Comparison of ENCODE assay signal across 27 cellular contexts in the genomic region with DNA sequence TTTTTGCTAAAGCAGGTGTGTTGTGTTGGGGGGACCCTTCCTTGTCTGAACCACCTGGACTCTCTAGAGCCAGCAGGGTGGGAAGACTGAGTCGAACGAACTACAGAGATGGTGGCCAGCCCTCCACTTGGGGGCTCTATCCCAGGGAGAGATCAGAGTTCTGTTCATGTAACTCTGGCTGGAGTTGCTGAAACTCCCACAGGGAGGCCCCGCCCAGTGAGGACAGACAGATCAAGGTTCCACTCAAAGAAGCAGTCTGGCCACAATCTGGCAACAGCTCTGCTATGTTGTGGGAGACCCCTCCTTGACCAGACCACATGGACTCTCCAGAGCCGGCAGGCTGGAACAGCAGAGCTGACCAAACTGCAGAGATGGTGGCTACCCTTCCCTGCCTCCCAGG. TPM values are rescaled to one million over a fixed set of nuclear protein-coding genes. Genes with fewer than 3 reads are reported as not detected.
DNase-seq lines count a peak whose midpoint lies in the region; ATAC-seq, FAIRE-seq and TF ChIP-seq lines count a peak whose summit lies in the region.
"Had no signal": no experiment of that assay in that cellular context is flagged by ENCODE, and none has a peak within 500 bp of the region (broad histone marks: within the 10 kb centered on the region; RNA-seq: fewer than 3 reads in every experiment).

No MANE protein-coding gene starts in this region.

- no TSS peak for BruUV-seq in PC-9 (replicated peaks; lab: Mats Ljungman, UMichigan)

- H4K20me1 ChIP-seq in H9 (ENCODE audit: control insufficient read depth, insufficient read depth, insufficient read length) (no peaks in the 10 kb centered on the region), PC-9 (ENCODE audit: insufficient read depth) (no peaks in the 10 kb centered on the region)
- H4K20me1 ChIP-seq: BLaER1 treated with 17β-estradiol and CSF1 and Interleukin-3, amounts not matched to agents 10 nM and 100 nM had no signal

- H2BK15ac ChIP-seq in H9 (ENCODE audit: low read depth, low read length), result no peak overlapping the region

- no peak overlapping the region for H2BK5ac ChIP-seq in H9 (ENCODE audit: insufficient read length, low read length)

- H3K14ac ChIP-seq in H9 (ENCODE audit: insufficient read depth, low read length), result peak overlapping the region; percentile 57; the same call in 1 of the 2 replicates

- H3K36me3 ChIP-seq in bronchial epithelial cell (ENCODE audit: control insufficient read depth, insufficient read depth, low read length) (no peaks in the 10 kb centered on the region), PC-9 (ENCODE audit: low read depth) (no peaks in the 10 kb centered on the region)
- H3K36me3 ChIP-seq: BE2C; BLaER1 treated with 17β-estradiol and CSF1 and Interleukin-3, amounts not matched to agents 10 nM and 100 nM had no signal

- H3T11ph ChIP-seq in H9 (ENCODE audit: low read length), result no peak overlapping the region

- H3K4me1 Mint-ChIP-seq in H9, result no peaks in the 10 kb centered on the region
- H3K4me1 Mint-ChIP-seq: CD14-positive monocyte; CD8-positive, alpha-beta memory T cell had no signal

- CTCF ChIA-PET in PC-9 (lab: Charles Lee), result no interaction called here

- POLR2A ChIA-PET in PC-9 (lab: Charles Lee; ENCODE audit: unreplicated experiment), result no interaction called here

- no peaks in the 10 kb centered on the region for H3K79me1 ChIP-seq in H9 (ENCODE audit: insufficient read depth, low read depth, low read length, poor library complexity, severe bottlenecking)

- ATAC-seq in left colon, result peak; percentile 56
- ATAC-seq: A549, HCT116 had no signal

- H3K27me3 ChIP-seq in H9 (ENCODE audit: insufficient read depth, low read length) (no peaks in the 10 kb centered on the region), bronchial epithelial cell (ENCODE audit: control insufficient read depth, insufficient read depth, low read length) (no peaks in the 10 kb centered on the region), PC-9 (ENCODE audit: insufficient read depth, low read depth) (no peaks in the 10 kb centered on the region)
- H3K27me3 ChIP-seq: BE2C; BLaER1 treated with 17β-estradiol and CSF1 and Interleukin-3, amounts not matched to agents 10 nM and 100 nM had no signal

- no peak overlapping the region for H4K5ac ChIP-seq in H9 (ENCODE audit: insufficient read length, low read depth, low read length)

- no peak overlapping the region for H3K18ac ChIP-seq in H9 (ENCODE audit: insufficient read length, low read depth, low read length)

- H2AK5ac ChIP-seq in H9 (ENCODE audit: insufficient read length, low read length), result no peak overlapping the region

- H3K27ac ChIP-seq in H9 (ENCODE audit: insufficient read length, low read depth, low read length) (no peak overlapping the region), PC-9 (no peak overlapping the region)
- H3K27ac ChIP-seq: BLaER1 treated with 17β-estradiol and CSF1 and Interleukin-3, amounts not matched to agents 10 nM and 100 nM; GM23248 had no signal

- FAIRE-seq in bronchial epithelial cell (lab: Jason Lieb, UNC), result peak; percentile 72
- FAIRE-seq: A549, D721Med, GM12891, GM18507, GM19239, H1 had no signal

- H3K4ac ChIP-seq in H9 (ENCODE audit: low read depth, low read length), result no peak overlapping the region

- no peak overlapping the region; a peak in 1 of 7 replicates for H3K27ac Mint-ChIP-seq in H9
- H3K27ac Mint-ChIP-seq: CD14-positive monocyte; CD4-positive, alpha-beta T cell; CD8-positive, alpha-beta memory T cell had no signal

- no peak overlapping the region for H3K23ac ChIP-seq in H9 (ENCODE audit: insufficient read length, low read depth, low read length)

- H3K4me2 ChIP-seq in H9 (ENCODE audit: insufficient read depth, insufficient read length, low read length) (no peak overlapping the region), PC-9 (no peak overlapping the region)
- H3K4me2 ChIP-seq: A549; BLaER1 treated with 17β-estradiol and CSF1 and Interleukin-3, amounts not matched to agents 10 nM and 100 nM had no signal

- H2AFZ ChIP-seq in H9 (ENCODE audit: low read length) (no peak overlapping the region), PC-9 (no peak overlapping the region)
- H2AFZ ChIP-seq: GM23248 had no signal

- no peak overlapping the region for H3K4me3 Mint-ChIP-seq in H9
- H3K4me3 Mint-ChIP-seq: CD14-positive monocyte; CD4-positive, alpha-beta T cell; CD8-positive, alpha-beta memory T cell had no signal

- H2BK20ac ChIP-seq in H9 (ENCODE audit: low read depth, low read length, poor library complexity, severe bottlenecking), result no peak overlapping the region

- H3K79me2 ChIP-seq in H9 (ENCODE audit: insufficient read depth, low read length) (no peaks in the 10 kb centered on the region), PC-9 (ENCODE audit: low read depth) (no peaks in the 10 kb centered on the region)

- peaks cover 0 to 3% (median 0%) of the 10 kb centered on the region in 3 experiments; a peak in 2 of 7 replicates for H3K36me3 Mint-ChIP-seq in H9 (ENCODE audit: insufficient read depth in 1 of 3, low read depth in 3 of 3)
- H3K36me3 Mint-ChIP-seq: CD14-positive monocyte; CD8-positive, alpha-beta memory T cell had no signal

- peaks cover 8% of the 10 kb centered on the region; the same call in 1 of the 2 replicates for H3F3A ChIP-seq in PC-9 (ENCODE audit: insufficient read depth, low read depth)

- TF ChIP-seq CTCF in H9 (conservative IDR thresholded peaks at IDR 0.05), result no peak
- TF ChIP-seq CTCF in bronchial epithelial cell (IDR thresholded peaks at IDR 0.05; ENCODE audit: insufficient read depth, low read length, severe bottlenecking), result no peak
- no peak for TF ChIP-seq CTCF in PC-9 (conservative IDR thresholded peaks at IDR 0.05)
- TF ChIP-seq CTCF in GM10266 (IDR thresholded peaks at IDR 0.05; ENCODE audit: control insufficient read depth, insufficient read depth, low read depth, missing control alignments), result no peak

- H3K4me1 ChIP-seq in H9 (ENCODE audit: insufficient read depth, low read length) (no peaks in the 10 kb centered on the region), PC-9 (replicated peaks; ENCODE audit: insufficient read depth) (0 out of 2 replicates have a peak, but pooled peaks cover 12% of the 10 kb centered on the region)
- H3K4me1 ChIP-seq: A549; BE2C; BLaER1 treated with 17β-estradiol and CSF1 and Interleukin-3, amounts not matched to agents 10 nM and 100 nM had no signal

- H3K56ac ChIP-seq in H9 (ENCODE audit: insufficient read length, low read depth, low read length), result no peak overlapping the region

- no peak overlapping the region for H2BK120ac ChIP-seq in H9 (ENCODE audit: low read depth, low read length, poor library complexity, severe bottlenecking)

- no peak overlapping the region for H2BK12ac ChIP-seq in H9 (ENCODE audit: insufficient read length, low read depth, low read length)

- H3K23me2 ChIP-seq in H9 (ENCODE audit: insufficient read length, low read depth, low read length, poor library complexity, severe bottlenecking), result no peaks in the 10 kb centered on the region

- no peaks in the 10 kb centered on the region for H3K9me2 ChIP-seq in PC-9 (ENCODE audit: insufficient read depth)

- DNase-seq in H9 (no peak), bronchial epithelial cell (ENCODE audit: low read depth) (no peak), left colon (peak in 1 of 2 donors; percentile 16), PC-9 (no peak), NCI-H1436 treated with DMSO at 0.1 percent for 48 hours (lab: John Stamatoyannopoulos, UW) (no peak), GM10266 (ENCODE audit: extremely low spot score) (no peak)
- DNase-seq: 8988T; ACHN; AML-193; BE2C; CD4-positive, alpha-beta T cell; CD8-positive, alpha-beta memory T cell; DMS 273 treated with DMSO at 0.1 percent for 48 hours; DMS79; EL; GDM1; GM23248; H7 had no signal

- H3K27me3 Mint-ChIP-seq in H9 (ENCODE audit: low read depth), result no peaks in the 10 kb centered on the region; the same call in 1 of the 2 replicates

- H3K4me3 ChIP-seq in bronchial epithelial cell (ENCODE audit: low read depth, low read length) (no peak overlapping the region), PC-9 (no peak overlapping the region)
- H3K4me3 ChIP-seq: A549; BLaER1 treated with 17β-estradiol and CSF1 and Interleukin-3, amounts not matched to agents 10 nM and 100 nM; GM23248 had no signal

- H3K9ac ChIP-seq in H9 (ENCODE audit: extremely low read depth, insufficient read length, low read length), result no peak overlapping the region
- H3K9ac ChIP-seq: BLaER1 treated with 17β-estradiol and CSF1 and Interleukin-3, amounts not matched to agents 10 nM and 100 nM; GM23248 had no signal

- H4K91ac ChIP-seq in H9 (ENCODE audit: insufficient read length, low read depth, low read length), result no peak overlapping the region

- H3K9me3 ChIP-seq in H9 (ENCODE audit: control insufficient read depth, low read depth, low read length), result peaks cover 6% of the 10 kb centered on the region
- peaks cover 4% of the 10 kb centered on the region; the same call in 1 of the 2 replicates for H3K9me3 ChIP-seq in PC-9 (ENCODE audit: insufficient read depth, low read depth)
- H3K9me3 ChIP-seq: BE2C had no signal

- no CpG with 5 or more reads among the region's 4 CpGs for WGBS in H9 (ENCODE audit: extremely low coverage, insufficient read length, low lambda C conversion rate)

- H3K9me3 Mint-ChIP-seq in H9, result peaks cover 24 to 46% of the 10 kb centered on the region in 2 experiments

- intact Hi-C loops in left colon (cut with DNase I, micrococcal nuclease) (no loop called here), PC-9 (cut with micrococcal nuclease; ENCODE audit: unreplicated experiment) (no loop called here)

- H4K8ac ChIP-seq in H9 (replicated peaks; ENCODE audit: insufficient read length, low read depth, low read length), result no peak overlapping the region

RNA-seq across cellular contexts. Expression of a gene that starts 20.2 kb away (rescaled TPM):
- total RNA-seq in H9 (2021) (not detected in 2 replicates), bronchial epithelial cell (not detected in 2 replicates), left colon (not detected), PC-9 (2021) (not detected in 2 replicates)
- total RNA-seq: CD4-positive, alpha-beta T cell; CD8-positive, alpha-beta memory T cell; GM23248; H1; H7 had no signal
